25 cellular contexts compared by ENCODE assay signal in genomic region chr1:215786997-215787396, GRCh38.
"Had no signal": no experiment of that assay in that cellular context is flagged by ENCODE, and none has a peak within 500 bp of the region (broad histone marks: within the 10 kb centered on the region; RNA-seq: fewer than 3 reads in every experiment).

No MANE protein-coding gene starts in this region.

- H3K27ac ChIP-seq: coronary artery, dorsolateral prefrontal cortex, esophagus muscularis mucosa, foreskin keratinocyte, gastroesophageal sphincter, heart left ventricle, hepatocyte, left ventricle myocardium inferior, lower lobe of right lung had no signal

- H3K4me1 ChIP-seq: esophagus muscularis mucosa, gastroesophageal sphincter, heart left ventricle, left ventricle myocardium inferior, lower lobe of right lung had no signal

- H3K27me3 ChIP-seq: esophagus muscularis mucosa, foreskin keratinocyte, gastroesophageal sphincter, heart left ventricle, hepatocyte had no signal

- DNase-seq: dermis blood vessel endothelial cell; dorsolateral prefrontal cortex; effector CD4-positive, alpha-beta T cell; effector memory CD4-positive, alpha-beta T cell; foreskin keratinocyte; heart left ventricle; hypothalamus; immature natural killer cell; islet precursor cell; kidney; kidney glomerular epithelial cell; left colon; left ventricle myocardium inferior; lower lobe of right lung; mesenchymal stem cell; mucosa of descending colon; naive B cell had no signal

- H3K4me2 ChIP-seq: hepatocyte had no signal

- H2AFZ ChIP-seq: hepatocyte had no signal

- H3K79me2 ChIP-seq: hepatocyte had no signal

- H3K36me3 ChIP-seq: esophagus muscularis mucosa, gastroesophageal sphincter, heart left ventricle, left ventricle myocardium inferior, lower lobe of right lung had no signal

- FAIRE-seq: colon, endothelial cell of umbilical vein, frontal cortex, kidney had no signal

- ATAC-seq: foreskin keratinocyte, gastroesophageal sphincter, heart left ventricle, left colon, left lobe of liver, lower lobe of right lung, mucosa of descending colon had no signal

- H3K9me3 ChIP-seq: esophagus muscularis mucosa, gastroesophageal sphincter, heart left ventricle, left ventricle myocardium inferior, lower lobe of right lung, mucosa of descending colon had no signal

- H3K4me3 ChIP-seq: coronary artery, dorsolateral prefrontal cortex, esophagus muscularis mucosa, gastroesophageal sphincter, heart left ventricle, hepatocyte, left ventricle myocardium inferior, lower lobe of right lung, mucosa of descending colon had no signal
